Comparison of ENCODE assay signal across 8 cellular contexts in the genomic region with DNA sequence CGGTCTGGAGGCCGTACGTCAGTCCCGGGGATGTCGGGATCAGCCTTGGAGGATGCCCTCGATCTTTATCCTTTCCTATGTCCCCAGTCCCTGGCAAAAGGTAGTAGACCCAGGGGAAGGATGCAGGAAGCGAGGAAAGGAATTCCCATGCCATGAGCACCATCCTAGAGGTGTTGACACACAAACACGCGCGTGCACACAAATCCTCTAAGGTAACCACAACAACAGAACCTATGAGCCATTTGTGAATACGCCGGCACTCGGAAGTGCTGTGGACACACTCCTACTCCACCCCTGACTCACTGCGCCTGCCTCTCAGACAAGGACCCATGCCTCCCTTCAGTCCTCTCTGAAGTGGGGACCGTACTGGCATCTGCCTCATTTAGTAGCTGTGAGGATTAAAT. TPM values are rescaled to one million over a fixed set of nuclear protein-coding genes. Genes with fewer than 3 reads are reported as not detected.
DNase-seq lines count a peak whose midpoint lies in the region; ATAC-seq and TF ChIP-seq lines count a peak whose summit lies in the region.

No MANE protein-coding gene starts in this region.

- DNase-seq in AG08396 (ENCODE audit: low spot score): peak; percentile 72
- peak; percentile 53 for DNase-seq in T-helper 2 cell treated with Interferon-gamma antibody and Interleukin-4, amounts not matched to agents 5 μg/mL and 100 μg/mL, for 36 hours (ENCODE audit: low spot score)
- no peak for DNase-seq in substantia nigra (lab: John Stamatoyannopoulos, UW)
- DNase-seq in NCI-H187 (lab: John Stamatoyannopoulos, UW): no peak

- TF ChIP-seq CTCF in HEK293 (tag by site-specific recombination; IDR thresholded peaks at IDR 0.05): no peak

- H3K27ac Mint-ChIP-seq in T-helper 2 cell treated with Interferon-gamma antibody and Interleukin-4, amounts not matched to agents 5 μg/mL and 100 μg/mL, for 36 hours: peak overlapping the region; percentile 46

- WGBS in ectodermal cell, 2 experiments: 31 to 32% methylated on average over 15 of the region's 15 CpGs

- H3K4me1 ChIP-seq in HEK293 (ENCODE audit: control insufficient read depth, insufficient read depth, low read length) (no peaks in the 10 kb centered on the region), ectodermal cell (ENCODE audit: control insufficient read depth, insufficient read depth, low read length) (peaks cover 4% of the 10 kb centered on the region), muscle layer of duodenum (ENCODE audit: control insufficient read depth in 1 of 2, insufficient read depth in 2 of 2, low read length in 2 of 2) (peaks cover 0 to 21% of the 10 kb centered on the region in 2 donors)

- no peaks in the 10 kb centered on the region for H3K36me3 ChIP-seq in HEK293 (ENCODE audit: control insufficient read depth in 2 of 2, insufficient read depth in 1 of 2, low read length in 2 of 2)
- no peaks in the 10 kb centered on the region for H3K36me3 ChIP-seq in ectodermal cell (ENCODE audit: control insufficient read depth, insufficient read depth, low read length)
- peaks cover 0 to 7% of the 10 kb centered on the region in 2 donors for H3K36me3 ChIP-seq in muscle layer of duodenum (ENCODE audit: control insufficient read depth in 1 of 2, insufficient read depth in 2 of 2, low read length in 2 of 2)

- no peaks in the 10 kb centered on the region for H3K36me3 Mint-ChIP-seq in T-helper 2 cell treated with Interferon-gamma antibody and Interleukin-4, amounts not matched to agents 5 μg/mL and 100 μg/mL, for 36 hours (ENCODE audit: low read depth)

- H3K27me3 Mint-ChIP-seq in T-helper 2 cell treated with Interferon-gamma antibody and Interleukin-4, amounts not matched to agents 5 μg/mL and 100 μg/mL, for 36 hours (ENCODE audit: low read depth): peaks cover 19% of the 10 kb centered on the region

- H3K9me3 ChIP-seq in HEK293 (ENCODE audit: control insufficient read depth, insufficient read depth, low read depth, low read length): no peaks in the 10 kb centered on the region
- no peaks in the 10 kb centered on the region for H3K9me3 ChIP-seq in ectodermal cell (ENCODE audit: control insufficient read depth, low read length)
- H3K9me3 ChIP-seq in muscle layer of duodenum (ENCODE audit: control insufficient read depth in 1 of 2, low read length in 2 of 2): no peaks in the 10 kb centered on the region

- peak overlapping the region; percentile 77 for H3K4me3 Mint-ChIP-seq in T-helper 2 cell treated with Interferon-gamma antibody and Interleukin-4, amounts not matched to agents 5 μg/mL and 100 μg/mL, for 36 hours

- POLR2A ChIA-PET in HEK293 (lab: Yijun Ruan, JAX): interaction anchor here (0.5 to 1.1 kb wide), 6 partner anchors 24 to 360 kb away, joined by 3 to 6 read pairs (median 3); a partner anchor contains a TSS

- H3K27me3 ChIP-seq in ectodermal cell (ENCODE audit: control insufficient read depth, insufficient read depth, low read length, poor library complexity, severe bottlenecking): peaks cover 52% of the 10 kb centered on the region
- no peaks in the 10 kb centered on the region for H3K27me3 ChIP-seq in muscle layer of duodenum (ENCODE audit: low read depth, low read length)

- CTCF ChIA-PET in HEK293 (lab: Yijun Ruan, JAX): interaction anchor here (0.6 to 1.9 kb wide), 17 partner anchors 10 to 773 kb away, joined by 3 to 16 read pairs (median 3); no protein-coding TSS in a partner anchor

- H3K4me3 ChIP-seq in HEK293 (ENCODE audit: low read depth, low read length) (peak overlapping the region; percentile 65), ectodermal cell (ENCODE audit: insufficient read depth, low read depth, low read length) (peak overlapping the region; percentile 71), muscle layer of duodenum (ENCODE audit: low read depth in 1 of 2, low read length in 2 of 2) (peak overlapping the region; percentile 61 to 64)

- no peak for ATAC-seq in GM19467 (IDR thresholded peaks at IDR 0.05; ENCODE audit: unreplicated experiment)

- H3K27ac ChIP-seq in HEK293 (ENCODE audit: extremely low read depth, low read depth, low read length): no peak overlapping the region
- H3K27ac ChIP-seq in ectodermal cell (ENCODE audit: insufficient read depth, low read depth, low read length, poor library complexity, severe bottlenecking): no peak overlapping the region
- H3K27ac ChIP-seq in muscle layer of duodenum (ENCODE audit: low read length): peak overlapping the region; percentile 35
- H3K27ac ChIP-seq in substantia nigra (ENCODE audit: low read depth, low read length, poor library complexity, severe bottlenecking): peak overlapping the region; percentile 66

- H3K4me1 Mint-ChIP-seq in T-helper 2 cell treated with Interferon-gamma antibody and Interleukin-4, amounts not matched to agents 5 μg/mL and 100 μg/mL, for 36 hours (ENCODE audit: low read depth): peaks cover 10% of the 10 kb centered on the region

- H3K9me3 Mint-ChIP-seq in T-helper 2 cell treated with Interferon-gamma antibody and Interleukin-4, amounts not matched to agents 5 μg/mL and 100 μg/mL, for 36 hours: no peaks in the 10 kb centered on the region

TF ChIP-seq in HEK293, 187 proteins besides CTCF, POLR2A, EP300 and RAD21:
- TF ChIP-seq, protein P1, sequence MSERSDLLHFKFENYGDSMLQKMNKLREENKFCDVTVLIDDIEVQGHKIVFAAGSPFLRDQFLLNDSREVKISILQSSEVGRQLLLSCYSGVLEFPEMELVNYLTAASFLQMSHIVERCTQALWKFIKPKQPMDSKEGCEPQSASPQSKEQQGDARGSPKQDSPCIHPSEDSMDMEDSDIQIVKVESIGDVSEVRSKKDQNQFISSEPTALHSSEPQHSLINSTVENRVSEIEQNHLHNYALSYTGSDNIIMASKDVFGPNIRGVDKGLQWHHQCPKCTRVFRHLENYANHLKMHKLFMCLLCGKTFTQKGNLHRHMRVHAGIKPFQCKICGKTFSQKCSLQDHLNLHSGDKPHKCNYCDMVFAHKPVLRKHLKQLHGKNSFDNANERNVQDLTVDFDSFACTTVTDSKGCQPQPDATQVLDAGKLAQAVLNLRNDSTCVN (tag by site-specific recombination; optimal IDR thresholded peaks at IDR 0.05): no peak
- TF ChIP-seq ZNF335 (tag by site-specific recombination; conservative IDR thresholded peaks at IDR 0.05) (peak; percentile 97), SCRT1 (tag by site-specific recombination; IDR thresholded peaks at IDR 0.05; ENCODE audit: borderline replicate concordance) (no peak), ZNF24 (tag by site-specific recombination; IDR thresholded peaks at IDR 0.05) (no peak), ZNF785 (tag by site-specific recombination; IDR thresholded peaks at IDR 0.05) (no peak), ZSCAN30 (tag by site-specific recombination; IDR thresholded peaks at IDR 0.05) (no peak), ZNF366 (tag by site-specific recombination; conservative IDR thresholded peaks at IDR 0.05) (no peak), SP3 (tag by site-specific recombination; IDR thresholded peaks at IDR 0.05) (no peak), ZNF112 (tag by site-specific recombination; IDR thresholded peaks at IDR 0.05) (no peak), ZNF514 (tag by site-specific recombination; IDR thresholded peaks at IDR 0.05) (no peak), ZNF777 (tag by site-specific recombination; IDR thresholded peaks at IDR 0.05; ENCODE audit: borderline replicate concordance) (0 out of 2 replicates have a peak, but pooled peaks have one; percentile 27), ZNF2 (tag by site-specific recombination; IDR thresholded peaks at IDR 0.05) (no peak), ZNF274 (IDR thresholded peaks at IDR 0.05; ENCODE audit: low read length) (no peak), ZNF274 (tag by site-specific recombination; IDR thresholded peaks at IDR 0.05; ENCODE audit: borderline replicate concordance) (no peak), ZNF23 (tag by site-specific recombination; IDR thresholded peaks at IDR 0.05; ENCODE audit: borderline replicate concordance) (no peak), ZNF654 (tag by site-specific recombination; IDR thresholded peaks at IDR 0.05; ENCODE audit: low read depth) (0 out of 2 replicates have a peak, but pooled peaks have one; percentile 1)
- TF ChIP-seq, protein P2, sequence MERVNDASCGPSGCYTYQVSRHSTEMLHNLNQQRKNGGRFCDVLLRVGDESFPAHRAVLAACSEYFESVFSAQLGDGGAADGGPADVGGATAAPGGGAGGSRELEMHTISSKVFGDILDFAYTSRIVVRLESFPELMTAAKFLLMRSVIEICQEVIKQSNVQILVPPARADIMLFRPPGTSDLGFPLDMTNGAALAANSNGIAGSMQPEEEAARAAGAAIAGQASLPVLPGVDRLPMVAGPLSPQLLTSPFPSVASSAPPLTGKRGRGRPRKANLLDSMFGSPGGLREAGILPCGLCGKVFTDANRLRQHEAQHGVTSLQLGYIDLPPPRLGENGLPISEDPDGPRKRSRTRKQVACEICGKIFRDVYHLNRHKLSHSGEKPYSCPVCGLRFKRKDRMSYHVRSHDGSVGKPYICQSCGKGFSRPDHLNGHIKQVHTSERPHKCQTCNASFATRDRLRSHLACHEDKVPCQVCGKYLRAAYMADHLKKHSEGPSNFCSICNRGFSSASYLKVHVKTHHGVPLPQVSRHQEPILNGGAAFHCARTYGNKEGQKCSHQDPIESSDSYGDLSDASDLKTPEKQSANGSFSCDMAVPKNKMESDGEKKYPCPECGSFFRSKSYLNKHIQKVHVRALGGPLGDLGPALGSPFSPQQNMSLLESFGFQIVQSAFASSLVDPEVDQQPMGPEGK (tag by site-specific recombination; IDR thresholded peaks at IDR 0.05): peak; percentile 4; the same call in 1 of the 2 replicates
- TF ChIP-seq, protein P3, sequence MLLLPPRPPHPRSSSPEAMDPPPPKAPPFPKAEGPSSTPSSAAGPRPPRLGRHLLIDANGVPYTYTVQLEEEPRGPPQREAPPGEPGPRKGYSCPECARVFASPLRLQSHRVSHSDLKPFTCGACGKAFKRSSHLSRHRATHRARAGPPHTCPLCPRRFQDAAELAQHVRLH (tag by site-specific recombination; IDR thresholded peaks at IDR 0.05): no peak

RNA-seq across cellular contexts. Expression of a gene that starts 11.3 kb away (rescaled TPM):
- polyA plus RNA-seq in ectodermal cell (2013, experiment 1 of 4): 0.74 TPM
- polyA plus RNA-seq in ectodermal cell (2013, experiment 2 of 4): 0.46 TPM
- polyA plus RNA-seq in ectodermal cell (2013, experiment 3 of 4): 1.0 TPM
- polyA plus RNA-seq in ectodermal cell (2013, experiment 4 of 4): 0.81 TPM

Comparison
In these comparisons a context has a peak if more than half of its experiments do, and no peak if none do; other contexts are left out.
1. DNase-seq: peak in AG08396 (single experiment) and T-helper 2 cell treated with Interferon-gamma antibody and Interleukin-4, amounts not matched to agents 5 μg/mL and 100 μg/mL, for 36 hours (single experiment); none in substantia nigra (0 of 49) and NCI-H187 (0 of 2).
2. H3K27ac ChIP-seq: peak in muscle layer of duodenum (single experiment) and substantia nigra (single experiment); none in HEK293 (single experiment) and ectodermal cell (single experiment).
3. Peak in every context shown above with its lines, with median percentiles within 50 percentile points of each other: H3K4me3 ChIP-seq.